In the genomic region with DNA sequence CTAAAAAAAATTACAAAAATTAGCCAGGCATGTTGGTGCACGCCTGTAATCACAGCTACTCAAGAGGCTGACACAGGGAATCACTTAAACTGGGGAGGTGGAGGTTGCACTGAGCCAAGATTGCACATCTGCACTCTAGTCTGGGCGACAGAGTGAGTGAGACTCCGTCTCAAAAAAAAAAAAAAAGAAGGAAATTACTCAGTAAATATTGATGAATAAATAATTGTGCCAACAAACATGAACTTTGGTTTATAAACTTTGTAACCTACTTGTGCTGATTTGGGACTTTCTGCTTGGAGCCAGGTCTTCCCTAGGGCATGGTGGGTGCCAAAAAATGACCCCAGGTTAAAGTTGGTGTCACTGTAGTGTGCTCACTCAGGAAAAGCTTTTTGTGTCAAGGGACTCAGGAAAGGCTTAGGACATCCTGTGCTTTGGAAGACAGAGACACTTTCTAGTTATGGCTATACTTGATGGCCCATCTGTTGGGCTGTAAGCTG, we compare ENCODE assay signal across 17 cellular contexts.
"Had no signal": no experiment of that assay in that cellular context is flagged by ENCODE, and none has a peak within 500 bp of the region (broad histone marks: within the 10 kb centered on the region; RNA-seq: fewer than 3 reads in every experiment).

No MANE protein-coding gene starts in this region.

- H3K4me2 ChIP-seq: neural progenitor cell had no signal

- ATAC-seq: esophagus mucosa; stimulated activated naive CD8-positive, alpha-beta T cell treated with anti-CD3 and anti-CD28 coated beads, Interleukin-15, amount 100 ng/mL, for 72 hours had no signal

- H2AFZ ChIP-seq: neural progenitor cell had no signal

- H3K36me3 ChIP-seq: cardiac muscle cell, neural progenitor cell, sigmoid colon, upper lobe of right lung had no signal

- H3K27me3 ChIP-seq: cardiac muscle cell, dorsolateral prefrontal cortex, neural progenitor cell, sigmoid colon, testis, upper lobe of right lung had no signal

- H3K9me3 ChIP-seq: psoas muscle, sigmoid colon, testis, upper lobe of right lung had no signal

- H3K27ac ChIP-seq: cardiac muscle cell, neural progenitor cell, psoas muscle, testis had no signal

- DNase-seq: activated CD4-positive, alpha-beta memory T cell treated with anti-CD3 and anti-CD28 coated beads, Interleukin-2, amount 10 ng/mL, durations not matched to agents 7 days and 5 days; activated CD4-positive, alpha-beta T cell treated with anti-CD3 and anti-CD28 coated beads for 4 hours; activated effector memory CD4-positive, alpha-beta T cell treated with Interleukin-2 at 50 U/mL for 16 hours; activated naive CD4-positive, alpha-beta T cell treated with anti-CD3 and anti-CD28 coated beads, Interleukin-2, amount 50 U/mL, for 16 hours; activated T-cell treated with anti-CD3 and anti-CD28 coated beads, Interleukin-2, amount 50 U/mL, for 24 hours; naive B cell; sigmoid colon; stimulated activated CD4-positive, alpha-beta T cell treated with anti-CD3 and anti-CD28 coated beads, Interleukin-1b, Interleukin-23, amount 100 ng/mL, for 48 hours; stimulated activated naive CD8-positive, alpha-beta T cell treated with anti-CD3 and anti-CD28 coated beads, Interleukin-15, amount 100 ng/mL, for 72 hours; T-helper 1 cell; testis; upper lobe of right lung had no signal

- H3K4me1 ChIP-seq: neural progenitor cell, sigmoid colon, testis had no signal

- H3K4me3 ChIP-seq: cardiac muscle cell, dorsolateral prefrontal cortex, neural progenitor cell, psoas muscle, sigmoid colon, testis, upper lobe of right lung had no signal
